In the genomic region with DNA sequence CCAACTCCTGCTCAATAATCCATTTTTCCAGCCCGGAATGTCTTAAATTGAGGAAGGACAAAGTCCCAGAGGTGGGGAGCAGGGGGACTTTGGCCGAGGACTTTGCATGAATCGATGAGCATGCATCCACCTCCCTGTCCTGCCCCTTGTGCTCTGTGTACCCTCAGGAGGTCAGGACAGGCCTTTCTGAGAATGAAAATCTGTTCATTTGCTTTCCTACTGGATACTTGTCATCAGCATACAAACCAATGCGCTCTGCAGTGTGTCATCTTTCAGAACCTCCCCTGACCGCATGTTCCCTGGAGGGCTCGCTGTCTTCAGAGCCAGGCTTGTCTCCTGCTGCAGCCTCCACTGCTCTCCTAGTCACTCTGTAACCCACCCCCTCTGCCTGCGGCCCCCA, we compare ENCODE assay signal across 17 cellular contexts. TPM values are rescaled to one million over a fixed set of nuclear protein-coding genes. Genes with fewer than 3 reads are reported as not detected.
"Had no signal": no experiment of that assay in that cellular context is flagged by ENCODE, and none has a peak within 500 bp of the region (broad histone marks: within the 10 kb centered on the region; RNA-seq: fewer than 3 reads in every experiment).

No MANE protein-coding gene starts in this region.

RNA-seq across cellular contexts. Expression of a gene that starts 2.6 kb away (rescaled TPM):
- total RNA-seq: activated naive CD4-positive, alpha-beta T cell treated with anti-CD3 and anti-CD28 coated beads for 36 hours; activated naive CD4-positive, alpha-beta T cell treated with anti-CD3 and anti-CD28 coated beads, Interleukin-2, amount 50 U/mL, for 72 hours; activated naive CD8-positive, alpha-beta T cell treated with anti-CD3 and anti-CD28 coated beads for 36 hours; activated T-helper 17 cell treated with anti-CD3 and anti-CD28 coated beads, Interleukin-2, amount 50 U/mL, for 72 hours; aorta; body of pancreas; breast epithelium; bronchial epithelial cell; cardiac muscle cell; cardiac septum had no signal
- polyA plus RNA-seq: adipose tissue had no signal

RNA-seq across cellular contexts. Expression of a gene that starts 40.6 kb away (rescaled TPM):
- total RNA-seq: activated naive CD4-positive, alpha-beta T cell treated with anti-CD3 and anti-CD28 coated beads for 36 hours; activated naive CD4-positive, alpha-beta T cell treated with anti-CD3 and anti-CD28 coated beads, Interleukin-2, amount 50 U/mL, for 72 hours; activated naive CD8-positive, alpha-beta T cell treated with anti-CD3 and anti-CD28 coated beads for 36 hours; activated naive CD8-positive, alpha-beta T cell treated with anti-CD3 and anti-CD28 coated beads, Interleukin-2, amount 10 ng/mL, durations not matched to agents 7 days and 5 days; activated T-cell treated with anti-CD3 and anti-CD28 coated beads, Interleukin-2, amount 50 U/mL, for 72 hours; activated T-helper 1 cell treated with anti-CD3 and anti-CD28 coated beads, Interleukin-12 subunit alpha, Interleukin-12 subunit beta, Interleukin-2, Interleukin-4 antibody, amounts not matched to agents 30 ng/mL and 10 ng/mL and 1 ng/mL, durations not matched to agents 14 hours and 24 hours and 36 hours; activated T-helper 17 cell treated with anti-CD3 and anti-CD28 coated beads, Interleukin-2, amount 50 U/mL, for 72 hours; activated T-helper 2 cell treated with anti-CD3 and anti-CD28 coated beads, Interferon-gamma antibody, Interleukin-2, Interleukin-4, amounts not matched to agents 10 μg/mL and 5 μg/mL and 100 μg/mL, durations not matched to agents 14 hours and 24 hours and 36 hours; aorta; ascending aorta; astrocyte; cardiac septum had no signal
- polyA plus RNA-seq: aorta, cardiac muscle cell had no signal
